In genomic region chr11:6022954-6023353, GRCh38 we compare ENCODE assay signal across 8 cellular contexts. TPM values are rescaled to one million over a fixed set of nuclear protein-coding genes. Genes with fewer than 3 reads are reported as not detected.
DNase-seq lines count a peak whose midpoint lies in the region; ATAC-seq and TF ChIP-seq lines count a peak whose summit lies in the region.

No MANE protein-coding gene starts in this region.

- H3K9me3 ChIP-seq in CD4-positive, CD25-positive, alpha-beta regulatory T cell (ENCODE audit: control insufficient read depth in 2 of 2, low read length in 2 of 2): no peaks in the 10 kb centered on the region
- H3K9me3 ChIP-seq in iPS DF 6.9 (ENCODE audit: control insufficient read depth, insufficient read depth, low read length) (no peaks in the 10 kb centered on the region), stomach (no peaks in the 10 kb centered on the region)

- H3K36me3 ChIP-seq in CD4-positive, CD25-positive, alpha-beta regulatory T cell (ENCODE audit: control insufficient read depth, insufficient read depth, low read length): no peaks in the 10 kb centered on the region
- H3K36me3 ChIP-seq in iPS DF 6.9 (ENCODE audit: control insufficient read depth, insufficient read depth, low read length) (no peaks in the 10 kb centered on the region), stomach (no peaks in the 10 kb centered on the region)

- in situ Hi-C loops in astrocyte of the cerebellum (cut with HindIII; ENCODE audit: low sequenced_read_pairs): no loop called here

- H3K36me3 Mint-ChIP-seq in CD4-positive, CD25-positive, alpha-beta regulatory T cell: no peaks in the 10 kb centered on the region

- ATAC-seq in CD4-positive, CD25-positive, alpha-beta regulatory T cell (ENCODE audit: low read depth in 2 of 2): no peak
- no peak for ATAC-seq in GM18505 (IDR thresholded peaks at IDR 0.05; ENCODE audit: unreplicated experiment)
- ATAC-seq in HG03159 (IDR thresholded peaks at IDR 0.05; ENCODE audit: unreplicated experiment): no peak

- peak in 2 of 3 donors; percentile 29 to 55 for DNase-seq in CD4-positive, CD25-positive, alpha-beta regulatory T cell
- peak; percentile 4 for DNase-seq in GM19240 (ENCODE audit: insufficient read length, low spot score)
- peak; percentile 11 to 25 for DNase-seq in NCI-H2081 (lab: John Stamatoyannopoulos, UW)
- DNase-seq in astrocyte of the cerebellum (ENCODE audit: low read depth): peak; percentile 8
- DNase-seq in iPS DF 6.9 (ENCODE audit: low read depth, low spot score): peak; percentile 16
- DNase-seq in stomach: no peak

- H3K27ac ChIP-seq in CD4-positive, CD25-positive, alpha-beta regulatory T cell (ENCODE audit: insufficient read depth, low read length, poor library complexity, severe bottlenecking): no peak overlapping the region
- H3K27ac ChIP-seq in iPS DF 6.9 (ENCODE audit: low read length) (no peak overlapping the region), stomach (no peak overlapping the region)

- no peak overlapping the region for H3K4me3 Mint-ChIP-seq in CD4-positive, CD25-positive, alpha-beta regulatory T cell

- peaks cover 9% of the 10 kb centered on the region for H3K27me3 ChIP-seq in CD4-positive, CD25-positive, alpha-beta regulatory T cell (ENCODE audit: control insufficient read depth, insufficient read depth, low read length)
- H3K27me3 ChIP-seq in iPS DF 6.9 (ENCODE audit: control insufficient read depth, insufficient read depth, low read length) (no peaks in the 10 kb centered on the region), stomach (no peaks in the 10 kb centered on the region)

- no peaks in the 10 kb centered on the region for H3K4me1 ChIP-seq in CD4-positive, CD25-positive, alpha-beta regulatory T cell (ENCODE audit: control insufficient read depth, insufficient read depth, low read length, poor library complexity, severe bottlenecking)
- H3K4me1 ChIP-seq in iPS DF 6.9 (ENCODE audit: control insufficient read depth, insufficient read depth, low read length): no peaks in the 10 kb centered on the region
- peaks cover 0 to 7% (median 0%) of the 10 kb centered on the region in 4 donors for H3K4me1 ChIP-seq in stomach

- H3K27me3 Mint-ChIP-seq in CD4-positive, CD25-positive, alpha-beta regulatory T cell: peaks cover 19% of the 10 kb centered on the region

- H3K9me3 Mint-ChIP-seq in CD4-positive, CD25-positive, alpha-beta regulatory T cell: no peaks in the 10 kb centered on the region

- TF ChIP-seq EP300 in stomach (IDR thresholded peaks at IDR 0.05): no peak

- H3K4me3 ChIP-seq in CD4-positive, CD25-positive, alpha-beta regulatory T cell (ENCODE audit: low read depth, low read length): no peak overlapping the region
- H3K4me3 ChIP-seq in astrocyte of the cerebellum (ENCODE audit: low read depth, low read length): no peak overlapping the region
- H3K4me3 ChIP-seq in iPS DF 6.9 (ENCODE audit: low read length): no peak overlapping the region
- no peak overlapping the region for H3K4me3 ChIP-seq in stomach

- no peak overlapping the region for H3K27ac Mint-ChIP-seq in CD4-positive, CD25-positive, alpha-beta regulatory T cell

- H3K4me1 Mint-ChIP-seq in CD4-positive, CD25-positive, alpha-beta regulatory T cell: no peaks in the 10 kb centered on the region

- TF ChIP-seq POLR2A in stomach (IDR thresholded peaks at IDR 0.05) (no peak), GM18505 (IDR thresholded peaks at IDR 0.05; ENCODE audit: borderline replicate concordance, extremely low read depth, insufficient read depth, insufficient read length) (no peak)

- WGBS in iPS DF 6.9 (ENCODE audit: insufficient coverage, insufficient read length): no CpG with 5 or more reads among the region's 4 CpGs
- WGBS in stomach, 5 donors: 0 to 2% (median 1%) methylated on average over 4 of the region's 4 CpGs

- TF ChIP-seq CTCF in astrocyte of the cerebellum (IDR thresholded peaks at IDR 0.05; ENCODE audit: low read depth, low read length, missing control alignments): peak; percentile 33
- TF ChIP-seq CTCF in stomach (IDR thresholded peaks at IDR 0.05): peak in 4 of 7 experiments; percentile 14 to 69 (median 29)

- intact Hi-C loops in stomach (cut with DNase I; ENCODE audit: low total_unique reads): loop anchor here (5.0 kb wide), 1 partner anchor 339 kb away; no protein-coding TSS in a partner anchor

RNA-seq across cellular contexts. Expression of gene OR56A1, which starts 7.6 kb away (rescaled TPM):
- not detected for total RNA-seq in CD4-positive, CD25-positive, alpha-beta regulatory T cell
- polyA plus RNA-seq in CD4-positive, CD25-positive, alpha-beta regulatory T cell: not detected
- under 1 TPM in 1 of 5 donors, not detected in 4; 0.18 TPM for total RNA-seq in stomach
- not detected for polyA plus RNA-seq in stomach

RNA-seq across cellular contexts. Expression of gene OR56A4, which starts 16.2 kb away (rescaled TPM):
- total RNA-seq in CD4-positive, CD25-positive, alpha-beta regulatory T cell: not detected
- polyA plus RNA-seq in CD4-positive, CD25-positive, alpha-beta regulatory T cell: not detected
- not detected for total RNA-seq in stomach
- not detected for polyA plus RNA-seq in stomach

RNA-seq across cellular contexts. Expression of gene OR52L1, which starts 36.2 kb away (rescaled TPM):
- not detected for total RNA-seq in CD4-positive, CD25-positive, alpha-beta regulatory T cell
- not detected for polyA plus RNA-seq in CD4-positive, CD25-positive, alpha-beta regulatory T cell
- total RNA-seq in stomach: not detected
- polyA plus RNA-seq in stomach: not detected

RNA-seq across cellular contexts. Expression of gene OR56A5, which starts 54.7 kb away (rescaled TPM):
- total RNA-seq in CD4-positive, CD25-positive, alpha-beta regulatory T cell: not detected
- polyA plus RNA-seq in CD4-positive, CD25-positive, alpha-beta regulatory T cell: not detected
- not detected for total RNA-seq in stomach
- not detected for polyA plus RNA-seq in stomach
